In genomic region chr1:54053745-54054437, GRCh38 we compare ENCODE assay signal across 2 cellular contexts.
TF ChIP-seq lines count a peak whose summit lies in the region.

No MANE protein-coding gene starts in this region.

TF ChIP-seq in K562, 482 proteins besides CTCF, POLR2A, EP300 and RAD21 (continues in another document):
- TF ChIP-seq ZNF592 (IDR thresholded peaks at IDR 0.05) (0 out of 2 replicates have a peak, but pooled peaks have one; percentile 4), ZNF395 (CRISPR knock-in tag; IDR thresholded peaks at IDR 0.05) (0 out of 2 replicates have a peak, but pooled peaks have one; percentile 12), PKNOX1 (IDR thresholded peaks at IDR 0.05) (0 out of 2 replicates have a peak, but pooled peaks have one; percentile 30), EZH2 (IDR thresholded peaks at IDR 0.05; ENCODE audit: borderline replicate concordance, low read depth, low read length) (no peak), ELK3 (CRISPR knock-in tag; IDR thresholded peaks at IDR 0.05) (no peak), ZNF79 (CRISPR knock-in tag; IDR thresholded peaks at IDR 0.05; ENCODE audit: low read depth) (no peak), ZKSCAN1 (IDR thresholded peaks at IDR 0.05; ENCODE audit: low read depth, low read length) (no peak; the same call in 1 of the 2 replicates), SAP30 (IDR thresholded peaks at IDR 0.05; ENCODE audit: borderline replicate concordance, insufficient read depth, low read depth, low read length, poor library complexity, severe bottlenecking) (peak; percentile 68), TRIM25 (IDR thresholded peaks at IDR 0.05; ENCODE audit: borderline replicate concordance) (no peak), GMEB1 (CRISPR knock-in tag; IDR thresholded peaks at IDR 0.05) (no peak), RBBP5 (IDR thresholded peaks at IDR 0.05; ENCODE audit: borderline replicate concordance, insufficient read depth, low read length, poor library complexity, severe bottlenecking) (no peak), CBX8 (IDR thresholded peaks at IDR 0.05; ENCODE audit: borderline replicate concordance, extremely low read depth, low read depth, low read length, poor library complexity, severe bottlenecking) (no peak)

TF ChIP-seq in GM12891, 5 proteins besides CTCF, POLR2A, EP300 and RAD21:
- TF ChIP-seq PAX5 (IDR thresholded peaks at IDR 0.05; ENCODE audit: insufficient read depth, low read length, severe bottlenecking), result no peak
- no peak for TF ChIP-seq TAF1 (IDR thresholded peaks at IDR 0.05; ENCODE audit: low read depth, low read length)
- TF ChIP-seq SPI1 (IDR thresholded peaks at IDR 0.05; ENCODE audit: low read depth, low read length), result no peak
- TF ChIP-seq POLR2AphosphoS5 (IDR thresholded peaks at IDR 0.05; ENCODE audit: low read depth, low read length), result no peak
